In the genomic region with DNA sequence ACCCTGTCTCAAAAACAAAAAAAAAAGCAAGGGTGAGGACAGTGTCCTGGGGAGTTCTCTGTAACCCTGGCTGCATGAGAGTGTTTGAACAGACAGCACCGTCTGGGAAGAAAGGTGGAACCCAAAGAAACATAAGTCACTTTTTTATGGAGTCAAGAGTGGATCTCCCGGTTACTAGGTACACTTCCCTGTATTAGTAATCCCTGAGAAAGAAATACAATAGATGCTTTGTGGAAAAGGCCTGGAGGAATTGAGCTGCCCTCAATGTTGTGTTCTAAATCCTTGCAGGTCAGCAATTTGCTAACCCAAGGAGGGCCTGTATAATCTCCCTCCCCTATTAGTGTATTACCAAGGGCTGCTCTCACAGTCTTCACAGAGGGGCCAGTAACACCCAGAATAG, we compare ENCODE assay signal across 31 cellular contexts. TPM values are rescaled to one million over a fixed set of nuclear protein-coding genes. Genes with fewer than 3 reads are reported as not detected.
DNase-seq lines count a peak whose midpoint lies in the region; ATAC-seq and TF ChIP-seq lines count a peak whose summit lies in the region.
"Had no signal": no experiment of that assay in that cellular context is flagged by ENCODE, and none has a peak within 500 bp of the region (broad histone marks: within the 10 kb centered on the region; RNA-seq: fewer than 3 reads in every experiment).

No MANE protein-coding gene starts in this region.

- no peak overlapping the region for H3K4me3 ChIP-seq in mammary epithelial cell (replicated peaks in 1 of 3; ENCODE audit: insufficient read depth in 1 of 3, low read depth in 2 of 3, low read length in 3 of 3)
- H3K4me3 ChIP-seq: left ventricle myocardium inferior, SJCRH30, thyroid gland had no signal

- no peak overlapping the region for H3K23ac ChIP-seq in H9 (ENCODE audit: insufficient read length, low read depth, low read length)

- no peak overlapping the region for H2BK20ac ChIP-seq in H9 (ENCODE audit: low read depth, low read length, poor library complexity, severe bottlenecking)

- no peaks in the 10 kb centered on the region for H3K23me2 ChIP-seq in H9 (ENCODE audit: insufficient read length, low read depth, low read length, poor library complexity, severe bottlenecking)

- no peak overlapping the region for H3T11ph ChIP-seq in H9 (ENCODE audit: low read length)

- H2BK5ac ChIP-seq in H9 (ENCODE audit: insufficient read length, low read length) = no peak overlapping the region

- H4K8ac ChIP-seq in H9 (replicated peaks; ENCODE audit: insufficient read length, low read depth, low read length) = no peak overlapping the region

- no peaks in the 10 kb centered on the region for H3K27me3 ChIP-seq in H9 (ENCODE audit: insufficient read depth, low read length)
- no peaks in the 10 kb centered on the region for H3K27me3 ChIP-seq in mammary epithelial cell (ENCODE audit: insufficient read depth, low read length)
- H3K27me3 ChIP-seq: SJCRH30, thyroid gland had no signal

- H3K56ac ChIP-seq in H9 (ENCODE audit: insufficient read length, low read depth, low read length) = no peak overlapping the region

- no peaks in the 10 kb centered on the region for H3K9me3 Mint-ChIP-seq in H9
- H3K9me3 Mint-ChIP-seq: activated CD4-positive, alpha-beta memory T cell treated with anti-CD3 and anti-CD28 coated beads for 36 hours; activated naive CD4-positive, alpha-beta T cell treated with anti-CD3 and anti-CD28 coated beads, Interleukin-2, amount 50 U/mL, for 24 hours; activated T-helper 17 cell treated with anti-CD3 and anti-CD28 coated beads, Interleukin-2, amount 50 U/mL, for 72 hours; immature natural killer cell; naive thymus-derived CD4-positive, alpha-beta T cell; stimulated activated naive CD8-positive, alpha-beta T cell treated with anti-CD3 and anti-CD28 coated beads, Interleukin-15, amount 100 ng/mL, for 72 hours had no signal

- H4K91ac ChIP-seq in H9 (ENCODE audit: insufficient read length, low read depth, low read length) = no peak overlapping the region

- H3K36me3 Mint-ChIP-seq in H9 (ENCODE audit: insufficient read depth in 1 of 3, low read depth in 3 of 3) = peaks cover 4 to 8% (median 8%) of the 10 kb centered on the region in 3 experiments; a peak in 5 of 7 replicates

- no peak overlapping the region for H2BK12ac ChIP-seq in H9 (ENCODE audit: insufficient read length, low read depth, low read length)

- H3K4me1 Mint-ChIP-seq in H9 = peaks cover 15 to 29% of the 10 kb centered on the region in 2 experiments

- CTCF ChIA-PET in mammary epithelial cell (lab: Charles Lee; ENCODE audit: low non-redundant PET) = no interaction called here

- no peak overlapping the region for H2AFZ ChIP-seq in H9 (ENCODE audit: low read length)
- no peak overlapping the region for H2AFZ ChIP-seq in mammary epithelial cell (ENCODE audit: low read depth, low read length)

- no peak overlapping the region for H4K5ac ChIP-seq in H9 (ENCODE audit: insufficient read length, low read depth, low read length)

- H3K79me1 ChIP-seq in H9 (ENCODE audit: insufficient read depth, low read depth, low read length, poor library complexity, severe bottlenecking) = no peaks in the 10 kb centered on the region

- H3K79me2 ChIP-seq in H9 (ENCODE audit: insufficient read depth, low read length) (no peaks in the 10 kb centered on the region), mammary epithelial cell (ENCODE audit: insufficient read depth, low read length) (no peaks in the 10 kb centered on the region)

- no peaks in the 10 kb centered on the region for H4K20me1 ChIP-seq in H9 (ENCODE audit: control insufficient read depth, insufficient read depth, insufficient read length)
- H4K20me1 ChIP-seq in mammary epithelial cell (ENCODE audit: insufficient read depth, low read length) = no peaks in the 10 kb centered on the region

- in situ Hi-C loops in mammary epithelial cell (cut with MboI; ENCODE audit: low sequenced_read_pairs in 2 of 2) = no loop called here

- DNase-seq in H9 (no peak), mammary epithelial cell (peak; percentile 72), left colon (no peak), OCI-M1 (lab: John Stamatoyannopoulos, UW) (no peak)
- DNase-seq: activated CD4-positive, alpha-beta memory T cell treated with anti-CD3 and anti-CD28 coated beads for 36 hours; activated CD4-positive, CD25-positive, alpha-beta regulatory T cell; activated CD8-positive, alpha-beta memory T cell treated with anti-CD3 and anti-CD28 coated beads, Interleukin-2, amount 50 U/mL, for 4 hours; aorta; central memory CD4-positive, alpha-beta T cell; dermis blood vessel endothelial cell; DMS79; hypothalamus; immature natural killer cell; left ventricle myocardium inferior; naive thymus-derived CD4-positive, alpha-beta T cell; NCI-H146; NCI-H2107; NCI-H510A; NK-92 treated with Interleukin-12 subunit alpha and Interleukin-12 subunit beta, amount 100 ng/mL, for 24 hours; occipital lobe; stimulated activated naive CD8-positive, alpha-beta T cell treated with anti-CD3 and anti-CD28 coated beads, Interleukin-15, amount 100 ng/mL, for 72 hours; T-helper 1 cell; thyroid gland had no signal

- no peaks in the 10 kb centered on the region for H3K36me3 ChIP-seq in mammary epithelial cell (ENCODE audit: insufficient read depth, low read length)
- H3K36me3 ChIP-seq: left ventricle myocardium inferior, SJCRH30, thyroid gland had no signal

- ATAC-seq in left colon (peak; percentile 57), GM18909 (IDR thresholded peaks at IDR 0.05; ENCODE audit: poor library complexity, unreplicated experiment) (no peak), HG03280 (IDR thresholded peaks at IDR 0.05; ENCODE audit: unreplicated experiment) (no peak), GM18873 (IDR thresholded peaks at IDR 0.05; ENCODE audit: low FRiP score, unreplicated experiment) (no peak)
- ATAC-seq: activated T-helper 17 cell treated with anti-CD3 and anti-CD28 coated beads, Interleukin-2, amount 50 U/mL, for 72 hours; naive thymus-derived CD4-positive, alpha-beta T cell; stimulated activated naive CD8-positive, alpha-beta T cell treated with anti-CD3 and anti-CD28 coated beads, Interleukin-15, amount 100 ng/mL, for 72 hours had no signal

- no peak overlapping the region for H2BK15ac ChIP-seq in H9 (ENCODE audit: low read depth, low read length)

- TF ChIP-seq CTCF in 22Rv1 (IDR thresholded peaks at IDR 0.05) (no peak), H9 (conservative IDR thresholded peaks at IDR 0.05) (no peak), mammary epithelial cell (conservative IDR thresholded peaks at IDR 0.05 in 1 of 2, IDR thresholded peaks at IDR 0.05 in 1 of 2; ENCODE audit: extremely low read depth in 1 of 2, insufficient read depth in 1 of 2, low read depth in 1 of 2, low read length in 2 of 2) (no peak)

- H2BK120ac ChIP-seq in H9 (ENCODE audit: low read depth, low read length, poor library complexity, severe bottlenecking) = no peak overlapping the region

- H3K27ac ChIP-seq in 22Rv1 = peak overlapping the region; percentile 29; the same call in 1 of the 2 replicates
- H3K27ac ChIP-seq in H9 (ENCODE audit: insufficient read length, low read depth, low read length) = no peak overlapping the region
- H3K27ac ChIP-seq in mammary epithelial cell (ENCODE audit: insufficient read depth, low read depth, low read length) = no peak overlapping the region
- H3K27ac ChIP-seq: left ventricle myocardium inferior, SJCRH30, thyroid gland had no signal

- no CpG with 5 or more reads among the region's 2 CpGs for WGBS in H9 (ENCODE audit: extremely low coverage, insufficient read length, low lambda C conversion rate)
- WGBS in mammary epithelial cell (ENCODE audit: low coverage, missing lambda C conversion rate) = 0% methylated on average over 2 of the region's 2 CpGs

- H3K9me3 ChIP-seq in H9 (ENCODE audit: control insufficient read depth, low read depth, low read length) = no peaks in the 10 kb centered on the region
- H3K9me3 ChIP-seq in mammary epithelial cell (replicated peaks; ENCODE audit: insufficient read depth, low read length) = no peaks in the 10 kb centered on the region
- H3K9me3 ChIP-seq: left ventricle myocardium inferior, SJCRH30, thyroid gland had no signal

- H3K14ac ChIP-seq in H9 (ENCODE audit: insufficient read depth, low read length) = no peak overlapping the region

- no TSS peak for BruUV-seq in mammary epithelial cell (replicated peaks; lab: Mats Ljungman, UMichigan)

- H3K18ac ChIP-seq in H9 (ENCODE audit: insufficient read length, low read depth, low read length) = no peak overlapping the region

- H3K4me2 ChIP-seq in H9 (ENCODE audit: insufficient read depth, insufficient read length, low read length) (no peak overlapping the region), mammary epithelial cell (ENCODE audit: insufficient read depth, low read depth, low read length) (no peak overlapping the region)

- no peak overlapping the region for H2AK5ac ChIP-seq in H9 (ENCODE audit: insufficient read length, low read length)

- no peak overlapping the region for H3K9ac ChIP-seq in H9 (ENCODE audit: extremely low read depth, insufficient read length, low read length)
- no peak overlapping the region for H3K9ac ChIP-seq in mammary epithelial cell (ENCODE audit: insufficient read depth, low read length)

- no peak overlapping the region for H3K4ac ChIP-seq in H9 (ENCODE audit: low read depth, low read length)

- H3K27ac Mint-ChIP-seq in H9 = peak overlapping the region; percentile 29 to 85 (median 79); a peak in 4 of 7 replicates
- H3K27ac Mint-ChIP-seq: activated CD4-positive, alpha-beta memory T cell treated with anti-CD3 and anti-CD28 coated beads for 36 hours; activated naive CD4-positive, alpha-beta T cell treated with anti-CD3 and anti-CD28 coated beads, Interleukin-2, amount 50 U/mL, for 24 hours; activated T-helper 17 cell treated with anti-CD3 and anti-CD28 coated beads, Interleukin-2, amount 50 U/mL, for 72 hours; B cell had no signal

- intact Hi-C loops in mammary epithelial cell (cut with micrococcal nuclease) (no loop called here), left colon (cut with DNase I, micrococcal nuclease) (no loop called here)

- dilution Hi-C loops in mammary epithelial cell (cut with HindIII; ENCODE audit: low sequenced_read_pairs) = no loop called here

- H3K27me3 Mint-ChIP-seq in H9 (ENCODE audit: low read depth) = no peaks in the 10 kb centered on the region
- H3K27me3 Mint-ChIP-seq: activated CD4-positive, alpha-beta memory T cell treated with anti-CD3 and anti-CD28 coated beads for 36 hours; activated naive CD4-positive, alpha-beta T cell treated with anti-CD3 and anti-CD28 coated beads, Interleukin-2, amount 50 U/mL, for 24 hours; activated T-helper 17 cell treated with anti-CD3 and anti-CD28 coated beads, Interleukin-2, amount 50 U/mL, for 72 hours; B cell; naive thymus-derived CD4-positive, alpha-beta T cell; stimulated activated naive CD8-positive, alpha-beta T cell treated with anti-CD3 and anti-CD28 coated beads, Interleukin-15, amount 100 ng/mL, for 72 hours had no signal

- peaks cover 3% of the 10 kb centered on the region; the same call in 1 of the 2 replicates for H3K4me1 ChIP-seq in H9 (ENCODE audit: insufficient read depth, low read length)
- peaks cover 11% of the 10 kb centered on the region for H3K4me1 ChIP-seq in mammary epithelial cell (ENCODE audit: insufficient read depth, low read length)

- H3K4me3 Mint-ChIP-seq in H9 = no peak overlapping the region
- H3K4me3 Mint-ChIP-seq: activated CD4-positive, alpha-beta memory T cell treated with anti-CD3 and anti-CD28 coated beads for 36 hours; activated naive CD4-positive, alpha-beta T cell treated with anti-CD3 and anti-CD28 coated beads, Interleukin-2, amount 50 U/mL, for 24 hours; activated T-helper 17 cell treated with anti-CD3 and anti-CD28 coated beads, Interleukin-2, amount 50 U/mL, for 72 hours; B cell; immature natural killer cell; naive thymus-derived CD4-positive, alpha-beta T cell; stimulated activated naive CD8-positive, alpha-beta T cell treated with anti-CD3 and anti-CD28 coated beads, Interleukin-15, amount 100 ng/mL, for 72 hours had no signal

RNA-seq across cellular contexts. Expression of gene DEGS1, which starts 16.6 kb away (rescaled TPM):
- total RNA-seq in H9 (2021) = 59.8 and 61.9 TPM in 2 replicates
- 10 to 100 TPM; 58.1 to 71.8 TPM for total RNA-seq in mammary epithelial cell
- 80.0 TPM for polyA plus RNA-seq in mammary epithelial cell
- 83.3 TPM for polyA minus RNA-seq in mammary epithelial cell
- 10 to 100 TPM; 12.8 to 20.9 TPM for total RNA-seq in left colon
